In genomic region chr20:38060536-38060935, GRCh38 we compare ENCODE assay signal across 1 cellular context.
TF ChIP-seq lines count a peak whose summit lies in the region.

No MANE protein-coding gene starts in this region.

TF ChIP-seq in GM23338, 12 proteins besides CTCF, POLR2A, EP300 and RAD21 (continued from another document):
- TF ChIP-seq ZNF462 (CRISPR knock-in tag; IDR thresholded peaks at IDR 0.05): no peak
- no peak for TF ChIP-seq CREB1 (CRISPR knock-in tag; IDR thresholded peaks at IDR 0.05; ENCODE audit: low read depth)
- no peak for TF ChIP-seq JUNB (IDR thresholded peaks at IDR 0.05; ENCODE audit: unreplicated experiment)
- no peak for TF ChIP-seq STAT1 (IDR thresholded peaks at IDR 0.05; ENCODE audit: unreplicated experiment)
- TF ChIP-seq EZH2phosphoT487 (IDR thresholded peaks at IDR 0.05; ENCODE audit: unreplicated experiment): no peak
- TF ChIP-seq EZH2 (IDR thresholded peaks at IDR 0.05; ENCODE audit: low read depth, unreplicated experiment): no peak
